ENCODE assay signal across 30 cellular contexts in the genomic region with DNA sequence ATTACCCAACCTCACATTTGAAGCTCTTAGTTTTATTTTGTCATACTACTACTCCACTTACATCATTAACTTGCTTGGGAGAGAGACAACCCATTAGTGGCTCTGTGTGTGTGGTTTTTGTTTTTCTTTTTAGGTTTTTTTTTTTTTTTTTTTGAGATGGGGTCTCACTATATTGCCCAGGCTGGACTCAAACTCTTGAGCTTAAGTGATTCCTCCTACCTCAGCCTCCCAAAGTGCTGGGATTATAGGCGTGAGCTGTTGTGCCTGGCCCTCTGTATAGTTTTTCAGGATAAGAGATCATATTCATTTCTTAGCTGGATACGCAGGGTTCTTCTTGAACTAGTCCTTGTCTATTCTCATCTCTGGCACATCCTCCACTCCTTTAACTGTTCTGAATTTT. TPM values are rescaled to one million over a fixed set of nuclear protein-coding genes. Genes with fewer than 3 reads are reported as not detected.
DNase-seq lines count a peak whose midpoint lies in the region; ATAC-seq and TF ChIP-seq lines count a peak whose summit lies in the region.
"Had no signal": no experiment of that assay in that cellular context is flagged by ENCODE, and none has a peak within 500 bp of the region (broad histone marks: within the 10 kb centered on the region; RNA-seq: fewer than 3 reads in every experiment).

No MANE protein-coding gene starts in this region.

- intact Hi-C loops in activated naive CD4-positive, alpha-beta T cell treated with anti-CD3 and anti-CD28 coated beads for 36 hours (cut with micrococcal nuclease): loop anchor here (5.0 kb wide), 1 partner anchor 133 kb away; no protein-coding TSS in a partner anchor
- intact Hi-C loops in upper lobe of right lung (cut with DNase I): no loop called here

- POLR2A ChIA-PET in HEK293T (lab: Yijun Ruan, JAX): no interaction called here

- ATAC-seq in central memory CD8-positive, alpha-beta T cell (replicated peaks; ENCODE audit: extremely low read depth, poor library complexity, severe bottlenecking): no peak
- ATAC-seq in stimulated activated effector memory CD8-positive, alpha-beta T cell treated with anti-CD3 and anti-CD28 coated beads, Interleukin-12 subunit alpha, Interleukin-12 subunit beta, amount 100 ng/mL, for 72 hours: no peak
- ATAC-seq in upper lobe of right lung: no peak
- ATAC-seq: activated T-cell treated with anti-CD3 and anti-CD28 coated beads, Interleukin-2, amount 50 U/mL, for 4 hours; stimulated activated naive CD8-positive, alpha-beta T cell treated with anti-CD3 and anti-CD28 coated beads, Interleukin-15, Interleukin-2, amounts not matched to agents 100 U/mL and 50 U/mL, for 24 hours had no signal

- no peak overlapping the region for H3K4me3 ChIP-seq in upper lobe of right lung
- H3K4me3 ChIP-seq: BLaER1, esophagus muscularis mucosa, MG63, psoas muscle had no signal

- no peak for DNase-seq in activated naive CD4-positive, alpha-beta T cell treated with anti-CD3 and anti-CD28 coated beads for 36 hours
- no peak for DNase-seq in activated naive CD4-positive, alpha-beta T cell (lab: John Stamatoyannopoulos, UW)
- no peak for DNase-seq in HEK293T (ENCODE audit: extremely low spot score)
- DNase-seq in central memory CD8-positive, alpha-beta T cell (ENCODE audit: low spot score in 2 of 2): no peak
- DNase-seq in stimulated activated effector memory CD8-positive, alpha-beta T cell treated with anti-CD3 and anti-CD28 coated beads, Interleukin-12 subunit alpha, Interleukin-12 subunit beta, amount 100 ng/mL, for 72 hours (ENCODE audit: low spot score in 2 of 2): no peak
- no peak for DNase-seq in NCI-H187 treated with DMSO at 0.1 percent for 48 hours (lab: John Stamatoyannopoulos, UW)
- no peak for DNase-seq in upper lobe of right lung
- DNase-seq: ACHN; activated CD4-positive, CD25-positive, alpha-beta regulatory T cell; activated CD8-positive, alpha-beta memory T cell treated with anti-CD3 and anti-CD28 coated beads for 24 hours; activated naive CD4-positive, alpha-beta T cell treated with anti-CD3 and anti-CD28 coated beads, Interleukin-2, amount 50 U/mL, for 16 hours; activated T-cell treated with anti-CD3 and anti-CD28 coated beads, Interleukin-2, amount 50 U/mL, for 4 hours; aorta; DND-41; foreskin melanocyte; HCEC 1CT; KG1; mesenchymal stem cell; MG63; NCI-H1417; NCI-H2081; NCI-H226; NCI-H69; nucleus accumbens; psoas muscle; Right ventricle myocardium superior; stimulated activated naive CD8-positive, alpha-beta T cell treated with anti-CD3 and anti-CD28 coated beads, Interleukin-15, Interleukin-2, amounts not matched to agents 100 U/mL and 50 U/mL, for 24 hours; T1000 had no signal

- peaks cover 35% of the 10 kb centered on the region for H3K36me3 Mint-ChIP-seq in activated naive CD4-positive, alpha-beta T cell treated with anti-CD3 and anti-CD28 coated beads for 36 hours (ENCODE audit: low read depth)
- H3K36me3 Mint-ChIP-seq in central memory CD8-positive, alpha-beta T cell (ENCODE audit: insufficient read depth): peaks cover 48% of the 10 kb centered on the region
- H3K36me3 Mint-ChIP-seq in stimulated activated effector memory CD8-positive, alpha-beta T cell treated with anti-CD3 and anti-CD28 coated beads, Interleukin-12 subunit alpha, Interleukin-12 subunit beta, amount 100 ng/mL, for 72 hours: peaks cover 100% of the 10 kb centered on the region

- H3K36me3 ChIP-seq in upper lobe of right lung: peaks cover 21% of the 10 kb centered on the region

- no peak for TF ChIP-seq CTCF in upper lobe of right lung (IDR thresholded peaks at IDR 0.05)

- CTCF ChIA-PET in activated naive CD4-positive, alpha-beta T cell treated with anti-CD3 and anti-CD28 coated beads for 36 hours (lab: Charles Lee): interaction anchor here (0.6 to 2.7 kb wide), 4 partner anchors 10 to 137 kb away, joined by 3 to 8 read pairs (median 3); no protein-coding TSS in a partner anchor
- CTCF ChIA-PET in HEK293T (lab: Yijun Ruan, JAX): interaction anchor here (0.7 kb wide), 1 partner anchor 139 kb away, joined by 5 read pairs; no protein-coding TSS in a partner anchor

- no peaks in the 10 kb centered on the region for H3K9me3 Mint-ChIP-seq in activated naive CD4-positive, alpha-beta T cell treated with anti-CD3 and anti-CD28 coated beads for 36 hours
- H3K9me3 Mint-ChIP-seq in central memory CD8-positive, alpha-beta T cell: no peaks in the 10 kb centered on the region
- no peaks in the 10 kb centered on the region for H3K9me3 Mint-ChIP-seq in stimulated activated effector memory CD8-positive, alpha-beta T cell treated with anti-CD3 and anti-CD28 coated beads, Interleukin-12 subunit alpha, Interleukin-12 subunit beta, amount 100 ng/mL, for 72 hours
- H3K9me3 Mint-ChIP-seq: activated T-cell treated with anti-CD3 and anti-CD28 coated beads, Interleukin-2, amount 50 U/mL, for 4 hours had no signal

- H3K4me1 ChIP-seq in upper lobe of right lung: peaks cover 28% of the 10 kb centered on the region
- H3K4me1 ChIP-seq: BLaER1 had no signal

- no peaks in the 10 kb centered on the region for H3K27me3 Mint-ChIP-seq in activated naive CD4-positive, alpha-beta T cell treated with anti-CD3 and anti-CD28 coated beads for 36 hours (ENCODE audit: low read depth)
- H3K27me3 Mint-ChIP-seq in central memory CD8-positive, alpha-beta T cell: no peaks in the 10 kb centered on the region

- H3K4me3 Mint-ChIP-seq in activated naive CD4-positive, alpha-beta T cell treated with anti-CD3 and anti-CD28 coated beads for 36 hours: no peak overlapping the region
- peak overlapping the region; percentile 10 for H3K4me3 Mint-ChIP-seq in central memory CD8-positive, alpha-beta T cell
- no peak overlapping the region for H3K4me3 Mint-ChIP-seq in stimulated activated effector memory CD8-positive, alpha-beta T cell treated with anti-CD3 and anti-CD28 coated beads, Interleukin-12 subunit alpha, Interleukin-12 subunit beta, amount 100 ng/mL, for 72 hours
- H3K4me3 Mint-ChIP-seq: activated T-cell treated with anti-CD3 and anti-CD28 coated beads, Interleukin-2, amount 50 U/mL, for 4 hours had no signal

- H3K27ac Mint-ChIP-seq in activated naive CD4-positive, alpha-beta T cell treated with anti-CD3 and anti-CD28 coated beads for 36 hours: peak overlapping the region; percentile 51
- peak overlapping the region; percentile 62 for H3K27ac Mint-ChIP-seq in central memory CD8-positive, alpha-beta T cell (ENCODE audit: low read depth)
- H3K27ac Mint-ChIP-seq in stimulated activated effector memory CD8-positive, alpha-beta T cell treated with anti-CD3 and anti-CD28 coated beads, Interleukin-12 subunit alpha, Interleukin-12 subunit beta, amount 100 ng/mL, for 72 hours: peak overlapping the region; percentile 56

- peaks cover 62% of the 10 kb centered on the region for H3K4me1 Mint-ChIP-seq in activated naive CD4-positive, alpha-beta T cell treated with anti-CD3 and anti-CD28 coated beads for 36 hours (ENCODE audit: low read depth)
- H3K4me1 Mint-ChIP-seq in central memory CD8-positive, alpha-beta T cell: peaks cover 67% of the 10 kb centered on the region
- peaks cover 66% of the 10 kb centered on the region for H3K4me1 Mint-ChIP-seq in stimulated activated effector memory CD8-positive, alpha-beta T cell treated with anti-CD3 and anti-CD28 coated beads, Interleukin-12 subunit alpha, Interleukin-12 subunit beta, amount 100 ng/mL, for 72 hours

- no peak overlapping the region for H3K27ac ChIP-seq in upper lobe of right lung
- H3K27ac ChIP-seq: BLaER1, esophagus muscularis mucosa, psoas muscle had no signal

- H3K27me3 ChIP-seq in upper lobe of right lung: no peaks in the 10 kb centered on the region
- H3K27me3 ChIP-seq: BLaER1, esophagus muscularis mucosa, MG63 had no signal

- no peaks in the 10 kb centered on the region for H3K9me3 ChIP-seq in upper lobe of right lung
- H3K9me3 ChIP-seq: BLaER1, esophagus muscularis mucosa, MG63, psoas muscle had no signal

TF ChIP-seq in HEK293T, 16 proteins besides CTCF, POLR2A, EP300 and RAD21:
- TF ChIP-seq LEF1 (IDR thresholded peaks at IDR 0.05; ENCODE audit: borderline replicate concordance) (no peak), FOXK2 (IDR thresholded peaks at IDR 0.05) (no peak), ZNF384 (IDR thresholded peaks at IDR 0.05) (0 out of 2 replicates have a peak, but pooled peaks have one; percentile 23)

RNA-seq across cellular contexts. Expression of gene KMT2E, which starts 41.1 kb away (rescaled TPM):
- 10 to 100 TPM; 63.3 to 63.4 TPM for total RNA-seq in activated naive CD4-positive, alpha-beta T cell treated with anti-CD3 and anti-CD28 coated beads for 36 hours
- total RNA-seq in upper lobe of right lung: 97.0 TPM
